In genomic region chr22:19431641-19432091, GRCh38 we compare ENCODE assay signal across 8 cellular contexts. TPM values are rescaled to one million over a fixed set of nuclear protein-coding genes. Genes with fewer than 3 reads are reported as not detected.
DNase-seq lines count a peak whose midpoint lies in the region; ATAC-seq and TF ChIP-seq lines count a peak whose summit lies in the region.

HIRA (minus strand) TSS chr22:19431733; CDS start chr22:19431476, 257 bp downstream.

- peaks cover 31% of the 10 kb centered on the region for H3K4me1 Mint-ChIP-seq in neural progenitor cell

- DNase-seq in DMS153 treated with DMSO at 0.1 percent for 48 hours (lab: John Stamatoyannopoulos, UW; ENCODE audit: unreplicated experiment), result peak; percentile 54
- peak; percentile 68 for DNase-seq in HuH-7.5 (ENCODE audit: low spot score)
- DNase-seq in RWPE2 (ENCODE audit: low spot score), result peak; percentile 77
- peak; percentile 85 for DNase-seq in activated effector memory CD4-positive, alpha-beta T cell treated with Interleukin-2 at 50 U/mL for 16 hours
- DNase-seq in foreskin fibroblast, result peak; percentile 70 to 90
- peak; percentile 88 for DNase-seq in neural progenitor cell (ENCODE audit: low spot score)

- peaks cover 41% of the 10 kb centered on the region for H4K20me1 ChIP-seq in neural progenitor cell (ENCODE audit: low read depth)

- H3K79me2 ChIP-seq in neural progenitor cell (ENCODE audit: low read depth), result peaks cover 52% of the 10 kb centered on the region

- ATAC-seq in GM21526 (IDR thresholded peaks at IDR 0.05; ENCODE audit: low FRiP score, unreplicated experiment), result peak; percentile 37
- peak; percentile 48 for ATAC-seq in RWPE2 (ENCODE audit: low read depth)

- no peaks in the 10 kb centered on the region for H3K27me3 ChIP-seq in RWPE2 (ENCODE audit: insufficient read depth, poor library complexity, severe bottlenecking)
- no peaks in the 10 kb centered on the region for H3K27me3 ChIP-seq in neural progenitor cell
- no peaks in the 10 kb centered on the region for H3K27me3 ChIP-seq in subcutaneous abdominal adipose tissue (ENCODE audit: control insufficient read depth in 5 of 5, insufficient read depth in 4 of 5, low read length in 5 of 5)

- peak within 1 kb of the TSS; percentile 95 for H3K4me2 ChIP-seq in neural progenitor cell

- no peaks in the 10 kb centered on the region for H3K9me3 ChIP-seq in RWPE2 (ENCODE audit: severe bottlenecking)
- H3K9me3 ChIP-seq in neural progenitor cell (ENCODE audit: low read depth), result no peaks in the 10 kb centered on the region
- H3K9me3 ChIP-seq in subcutaneous abdominal adipose tissue (ENCODE audit: control insufficient read depth in 5 of 5, low read length in 5 of 5), result no peaks in the 10 kb centered on the region

- no peaks in the 10 kb centered on the region for H3K9me3 Mint-ChIP-seq in neural progenitor cell

- H3F3A ChIP-seq in neural progenitor cell (ENCODE audit: low read depth), result peaks cover 29% of the 10 kb centered on the region

- peak within 1 kb of the TSS; percentile 66 for H3K27ac Mint-ChIP-seq in neural progenitor cell

- H3K4me3 Mint-ChIP-seq in neural progenitor cell, result peak within 1 kb of the TSS; percentile 91

- peak within 1 kb of the TSS; percentile 74 for H3K9ac ChIP-seq in neural progenitor cell
- H3K9ac ChIP-seq in subcutaneous abdominal adipose tissue (ENCODE audit: low read length in 5 of 5), result peak within 1 kb of the TSS; percentile 87 to 96 (median 93)

- H3K4me3 ChIP-seq in RWPE2 (ENCODE audit: severe bottlenecking) (peak within 1 kb of the TSS; percentile 66), foreskin fibroblast (ENCODE audit: low read depth in 1 of 2, low read length in 2 of 2) (peak within 1 kb of the TSS; percentile 86 to 89), neural progenitor cell (peak within 1 kb of the TSS; percentile 66), subcutaneous abdominal adipose tissue (ENCODE audit: low read depth in 1 of 5, low read length in 5 of 5) (peak within 1 kb of the TSS; percentile 87 to 94 (median 92))

- H2AFZ ChIP-seq in neural progenitor cell (replicated peaks), result peak within 1 kb of the TSS; percentile 81

- TF ChIP-seq CTCF in RWPE2 (IDR thresholded peaks at IDR 0.05; ENCODE audit: poor library complexity, severe bottlenecking) (no peak), foreskin fibroblast (IDR thresholded peaks at IDR 0.05; ENCODE audit: low read depth, low read length) (no peak), neural progenitor cell (IDR thresholded peaks at IDR 0.05) (no peak)

- H3K36me3 ChIP-seq in RWPE2 (ENCODE audit: low read depth) (peaks cover 37% of the 10 kb centered on the region), neural progenitor cell (no peaks in the 10 kb centered on the region), subcutaneous abdominal adipose tissue (ENCODE audit: control insufficient read depth in 5 of 5, insufficient read depth in 5 of 5, low read length in 5 of 5) (peaks cover 10 to 19% (median 15%) of the 10 kb centered on the region in 5 donors)

- no peaks in the 10 kb centered on the region for H3K27me3 Mint-ChIP-seq in neural progenitor cell (ENCODE audit: insufficient read depth, low read depth)

- peaks cover 18% of the 10 kb centered on the region for H3K36me3 Mint-ChIP-seq in neural progenitor cell

- H3K4me1 ChIP-seq in RWPE2 (ENCODE audit: insufficient read depth, poor library complexity, severe bottlenecking) (peaks cover 9% of the 10 kb centered on the region), neural progenitor cell (peaks cover 18% of the 10 kb centered on the region), subcutaneous abdominal adipose tissue (ENCODE audit: control insufficient read depth in 5 of 5, insufficient read depth in 5 of 5, low read length in 5 of 5) (peaks cover 4 to 30% (median 29%) of the 10 kb centered on the region in 5 donors)

- H3K27ac ChIP-seq in RWPE2 (ENCODE audit: poor library complexity, severe bottlenecking) (peak within 1 kb of the TSS; percentile 81), neural progenitor cell (peak within 1 kb of the TSS; percentile 78), subcutaneous abdominal adipose tissue (ENCODE audit: low read depth, low read length) (peak within 1 kb of the TSS; percentile 88)

RNA-seq across cellular contexts. Expression of gene HIRA, which starts in this region (rescaled TPM):
- 18.9 and 25.0 TPM in 2 replicates for total RNA-seq in neural progenitor cell (ENCODE audit: low replicate concordance)

Comparison
In these comparisons a context has a peak if more than half of its experiments do, and no peak if none do; other contexts are left out.
1. Peak in every context shown above with its lines: DNase-seq, ATAC-seq, H3K4me3 ChIP-seq and H3K27ac ChIP-seq.